In the genomic region with DNA sequence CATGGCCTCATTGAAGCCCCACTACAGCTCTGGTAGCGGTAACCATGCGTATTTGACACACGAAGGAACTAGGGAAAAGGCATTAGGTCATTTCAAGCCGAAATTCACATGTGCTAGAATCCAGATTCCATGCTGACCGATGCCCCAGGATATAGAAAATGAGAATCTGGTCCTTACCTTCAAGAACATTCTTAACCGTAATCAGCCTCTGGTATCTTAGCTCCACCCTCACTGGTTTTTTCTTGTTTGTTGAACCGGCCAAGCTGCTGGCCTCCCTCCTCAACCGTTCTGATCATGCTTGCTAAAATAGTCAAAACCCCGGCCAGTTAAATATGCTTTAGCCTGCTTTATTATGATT, we compare ENCODE assay signal across 9 cellular contexts. TPM values are rescaled to one million over a fixed set of nuclear protein-coding genes. Genes with fewer than 3 reads are reported as not detected.
DNase-seq lines count a peak whose midpoint lies in the region; ATAC-seq, FAIRE-seq and TF ChIP-seq lines count a peak whose summit lies in the region.
"Had no signal": no experiment of that assay in that cellular context is flagged by ENCODE, and none has a peak within 500 bp of the region (broad histone marks: within the 10 kb centered on the region; RNA-seq: fewer than 3 reads in every experiment).

No MANE protein-coding gene starts in this region.

- TF ChIP-seq EP300 in K562 (IDR thresholded peaks at IDR 0.05; ENCODE audit: low read length) = no peak

- peak overlapping the region; percentile 90 for H3K4me3 ChIP-seq in K562
- peak overlapping the region; percentile 34 for H3K4me3 ChIP-seq in lung
- H3K4me3 ChIP-seq in thyroid gland (replicated peaks in 1 of 3) = peak overlapping the region in 1 of 3 donors; percentile 54

- POLR2A ChIA-PET in K562 (lab: Yijun Ruan, JAX) = interaction anchor here (0.8 kb wide), 2 partner anchors 12 to 13 kb away, joined by 3 to 4 read pairs; no protein-coding TSS in a partner anchor

- no peaks in the 10 kb centered on the region for H3K27me3 ChIP-seq in K562 (ENCODE audit: control insufficient read depth in 2 of 2, insufficient read depth in 2 of 2, low read length in 2 of 2)
- no peaks in the 10 kb centered on the region for H3K27me3 ChIP-seq in lung (ENCODE audit: control insufficient read depth, insufficient read depth)
- H3K27me3 ChIP-seq in thyroid gland = no peaks in the 10 kb centered on the region

- peaks cover 52% of the 10 kb centered on the region for H3K79me2 ChIP-seq in K562 (ENCODE audit: control insufficient read depth, insufficient read depth, low read length)

- H3K27ac ChIP-seq in KOPT-K1 (ENCODE audit: low read depth, low read length, poor library complexity, severe bottlenecking) (peak overlapping the region; percentile 83), K562 (ENCODE audit: extremely low read depth, low read depth, low read length) (peak overlapping the region; percentile 92), lung (ENCODE audit: low read depth in 1 of 2, low read length in 1 of 2) (no peak overlapping the region), thyroid gland (peak overlapping the region in 1 of 3 donors; percentile 80)
- H3K27ac ChIP-seq: epithelial cell of prostate had no signal

- TF ChIP-seq CTCF in K562 (IDR thresholded peaks at IDR 0.05 in 2 of 3, conservative IDR thresholded peaks at IDR 0.05 in 1 of 3; ENCODE audit: insufficient read depth in 2 of 3, low read depth in 1 of 3, low read length in 3 of 3) = no peak
- TF ChIP-seq CTCF in lung (IDR thresholded peaks at IDR 0.05; ENCODE audit: control extremely low read depth, extremely low read depth) = no peak
- TF ChIP-seq CTCF in thyroid gland (IDR thresholded peaks at IDR 0.05) = no peak

- H3K4me1 ChIP-seq in K562 (replicated peaks in 1 of 2; ENCODE audit: control insufficient read depth in 2 of 2, insufficient read depth in 2 of 2, low read length in 2 of 2) (peaks cover 12 to 14% of the 10 kb centered on the region in 2 experiments; a peak in 4 of 5 replicates), lung (ENCODE audit: control insufficient read depth in 2 of 2, insufficient read depth in 2 of 2, low read length in 2 of 2) (no peaks in the 10 kb centered on the region), thyroid gland (no peaks in the 10 kb centered on the region)

- peak overlapping the region; percentile 76 for H2AFZ ChIP-seq in K562 (ENCODE audit: low read depth, low read length)

- in situ Hi-C loops in K562 (cut with MboI) = no loop called here

- TF ChIP-seq POLR2A in K562 (conservative IDR thresholded peaks at IDR 0.05) = no peak
- TF ChIP-seq POLR2A in thyroid gland (IDR thresholded peaks at IDR 0.05) = no peak

- H4K20me1 ChIP-seq in K562 (replicated peaks; ENCODE audit: control insufficient read depth, insufficient read depth, low read length) = 0 out of 2 replicates have a peak, but pooled peaks cover 4% of the 10 kb centered on the region

- no peaks in the 10 kb centered on the region for H3K9me3 ChIP-seq in KOPT-K1 (ENCODE audit: insufficient read depth, low read length, poor library complexity, severe bottlenecking)
- no peaks in the 10 kb centered on the region for H3K9me3 ChIP-seq in K562 (replicated peaks; ENCODE audit: control insufficient read depth, insufficient read depth, low read depth, low read length)
- H3K9me3 ChIP-seq in lung (ENCODE audit: control insufficient read depth in 2 of 2, insufficient read depth in 1 of 2, low read length in 1 of 2) = no peaks in the 10 kb centered on the region
- no peaks in the 10 kb centered on the region for H3K9me3 ChIP-seq in thyroid gland

- H3K4me2 ChIP-seq in K562 (ENCODE audit: insufficient read depth, low read length) = peak overlapping the region; percentile 97

- H3K36me3 ChIP-seq in KOPT-K1 (ENCODE audit: insufficient read depth, low read length) (peaks cover 8% of the 10 kb centered on the region; the same call in 1 of the 2 replicates), K562 (ENCODE audit: control insufficient read depth, insufficient read depth, low read length) (peaks cover 13% of the 10 kb centered on the region; the same call in 1 of the 3 replicates), lung (ENCODE audit: control insufficient read depth in 2 of 2, insufficient read depth in 2 of 2, low read length in 2 of 2) (no peaks in the 10 kb centered on the region), thyroid gland (no peaks in the 10 kb centered on the region)

- CTCF ChIA-PET in K562 (lab: Yijun Ruan, JAX; ENCODE audit: low intra/inter-chr PET ratio) = no interaction called here

- H3K9ac ChIP-seq in K562 (ENCODE audit: insufficient read depth in 1 of 2, low read depth in 2 of 2, low read length in 2 of 2) = peak overlapping the region; percentile 80 to 94

- BruUV-seq in K562 (replicated peaks; lab: Mats Ljungman, UMichigan) = TSS peak; percentile 58

- FAIRE-seq in K562 (lab: Jason Lieb, UNC) = no peak

- peak; percentile 60 for ATAC-seq in K562
- no peak for ATAC-seq in lung (ENCODE audit: insufficient read depth, low FRiP score)
- ATAC-seq in GM18870 (IDR thresholded peaks at IDR 0.05; ENCODE audit: unreplicated experiment) = no peak
- ATAC-seq in GM18861 (IDR thresholded peaks at IDR 0.05; ENCODE audit: unreplicated experiment) = no peak

- no peak for TF ChIP-seq RAD21 in K562 (CRISPR knock-in tag; conservative IDR thresholded peaks at IDR 0.05 in 1 of 2, IDR thresholded peaks at IDR 0.05 in 1 of 2)

- DNase-seq in NCI-H82 (lab: John Stamatoyannopoulos, UW) (peak; percentile 50), NCI-H82 treated with DMSO at 0.1 percent for 48 hours (lab: John Stamatoyannopoulos, UW; ENCODE audit: unreplicated experiment) (no peak), K562 (ENCODE audit: extremely low read depth in 1 of 4, low spot score in 3 of 4) (peak in 2 of 4 experiments; percentile 24 to 43), lung (ENCODE audit: low spot score) (no peak), thyroid gland (no peak)

- 0% methylated on average over 9 of the region's 9 CpGs for WGBS in K562 (ENCODE audit: insufficient coverage, low coverage, missing lambda C conversion rate)
- 7 to 44% methylated on average over 8 to 9 of the region's 9 CpGs for WGBS in lung, 2 donors
- WGBS in thyroid gland, 2 donors = 1 to 9% methylated on average over 6 to 9 of the region's 9 CpGs

- no peaks in the 10 kb centered on the region for H3K9me1 ChIP-seq in K562 (ENCODE audit: control insufficient read depth, insufficient read depth, low read length)

- intact Hi-C loops in K562 (cut with micrococcal nuclease) = no loop called here
- intact Hi-C loops in thyroid gland (cut with DNase I) = no loop called here

TF ChIP-seq in K562, 482 proteins besides CTCF, POLR2A, EP300 and RAD21 (continues in another document):
- no peak for TF ChIP-seq ZC3H11A (IDR thresholded peaks at IDR 0.05; ENCODE audit: low read depth, low read length)
- peak; percentile 16; the same call in 1 of the 2 replicates for TF ChIP-seq CTBP1 (IDR thresholded peaks at IDR 0.05; ENCODE audit: borderline replicate concordance)
- no peak for TF ChIP-seq RNF2 (IDR thresholded peaks at IDR 0.05)
- TF ChIP-seq KDM1A (IDR thresholded peaks at IDR 0.05) = peak; percentile 25 to 41; a peak in 2 of 4 replicates
- TF ChIP-seq TEAD4 (IDR thresholded peaks at IDR 0.05; ENCODE audit: low read length) = 0 out of 2 replicates have a peak, but pooled peaks have one; percentile 15
- TF ChIP-seq TEAD4 (CRISPR knock-in tag; IDR thresholded peaks at IDR 0.05; ENCODE audit: borderline replicate concordance) = no peak
- TF ChIP-seq HSF4 (CRISPR knock-in tag; IDR thresholded peaks at IDR 0.05; ENCODE audit: borderline replicate concordance) = no peak
- no peak for TF ChIP-seq E2F6 (IDR thresholded peaks at IDR 0.05; ENCODE audit: borderline replicate concordance in 1 of 2, extremely low read depth in 1 of 2, insufficient read depth in 1 of 2, insufficient read length in 1 of 2, low read depth in 1 of 2, low read length in 1 of 2, poor library complexity in 1 of 2, severe bottlenecking in 1 of 2)
- no peak for TF ChIP-seq HDAC2 (IDR thresholded peaks at IDR 0.05)
- TF ChIP-seq, protein P1, sequence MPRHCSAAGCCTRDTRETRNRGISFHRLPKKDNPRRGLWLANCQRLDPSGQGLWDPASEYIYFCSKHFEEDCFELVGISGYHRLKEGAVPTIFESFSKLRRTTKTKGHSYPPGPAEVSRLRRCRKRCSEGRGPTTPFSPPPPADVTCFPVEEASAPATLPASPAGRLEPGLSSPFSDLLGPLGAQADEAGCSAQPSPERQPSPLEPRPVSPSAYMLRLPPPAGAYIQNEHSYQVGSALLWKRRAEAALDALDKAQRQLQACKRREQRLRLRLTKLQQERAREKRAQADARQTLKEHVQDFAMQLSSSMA (CRISPR knock-in tag; IDR thresholded peaks at IDR 0.05) = no peak

RNA-seq across cellular contexts. Expression of gene HPRT1, which starts 0.9 kb away (rescaled TPM):
- total RNA-seq in K562 (2011; cell fraction: chromatin; rRNA removed; ENCODE audit: low replicate concordance) = 17.7 and 28.9 TPM in 2 replicates
- 7.0 and 9.9 TPM in 2 replicates for total RNA-seq in K562 (2011; cell fraction: nucleolus; rRNA removed)
- total RNA-seq in K562 (2011; cell fraction: nucleoplasm; rRNA removed) = 23.0 and 26.9 TPM in 2 replicates
- total RNA-seq in K562 (2014; rRNA removed) (24.4 and 28.6 TPM in 2 replicates), K562 (2014; rRNA removed; fragmentation: Illumina TruSeq; extraction: Trizol) (56.4 and 64.8 TPM in 2 replicates), K562 (2015; rRNA removed; fragmentation: Illumina TruSeq; extraction: Trizol) (39.3 and 39.5 TPM in 2 replicates), K562 (2021) (96.8 and 98.0 TPM in 2 replicates), lung (10 to 100 TPM; 12.3 to 22.1 TPM), thyroid gland (10 to 100 TPM; 13.4 to 29.2 (median 21.2) TPM)
- polyA plus RNA-seq in K562 (2011; rRNA removed) (71.5 and 104 TPM in 2 replicates), K562 (2014; fragmentation: Illumina TruSeq; extraction: Trizol) (154 and 158 TPM in 2 replicates), K562 (2014; fragmentation: Nextera tagmentation; extraction: Ambion mirVana) (100 to 1,000 TPM; 120 to 121 TPM), K562 (2014; rRNA removed) (100 and 106 TPM in 2 replicates), lung (10 to 100 TPM; 33.5 to 40.5 TPM)
- polyA plus RNA-seq in K562 (2011; cell fraction: cytosol; rRNA removed) = 18.6 and 32.6 TPM in 2 replicates
- polyA plus RNA-seq in K562 (2011; cell fraction: nucleus; rRNA removed) = 13.9 and 21.7 TPM in 2 replicates
- polyA plus RNA-seq in K562 (2012) = 75.7 and 109 TPM in 2 replicates
- 74.2 and 78.3 TPM in 2 replicates for polyA minus RNA-seq in K562 (2011; rRNA and poly(A)+ RNA removed)
- polyA minus RNA-seq in K562 (2011; cell fraction: cytosol; rRNA and poly(A)+ RNA removed) = 36.2 and 39.2 TPM in 2 replicates
- polyA minus RNA-seq in K562 (2011; cell fraction: nucleus; rRNA and poly(A)+ RNA removed) = 6.2 and 10.9 TPM in 2 replicates

Comparison
In these comparisons a context has a peak if more than half of its experiments do, and no peak if none do; other contexts are left out.
1. H3K27ac ChIP-seq: peak in KOPT-K1 (single experiment) and K562 (single experiment); none in lung (0 of 2).